Comparison of ENCODE assay signal across 16 cellular contexts in the genomic region with DNA sequence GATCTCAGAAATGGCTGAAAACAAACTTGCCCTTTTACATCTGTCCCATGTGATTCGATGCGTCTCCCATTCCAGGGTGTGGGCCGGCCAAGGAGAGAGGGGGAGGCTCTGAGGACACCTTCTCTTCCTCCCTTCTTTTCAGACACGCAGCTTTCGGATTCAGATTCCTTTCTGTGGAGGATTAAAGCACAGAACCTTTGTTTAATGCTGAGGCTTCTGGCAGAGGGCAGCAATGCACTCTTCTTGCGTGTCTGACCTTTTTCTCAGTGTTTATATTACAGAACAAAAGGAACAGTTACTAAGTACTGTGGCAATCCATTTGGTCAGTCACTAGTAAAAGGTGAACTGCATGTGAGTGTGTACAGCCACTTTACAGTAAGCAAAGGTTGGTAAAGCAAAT.
DNase-seq lines count a peak whose midpoint lies in the region; ATAC-seq, FAIRE-seq and TF ChIP-seq lines count a peak whose summit lies in the region.
"Had no signal": no experiment of that assay in that cellular context is flagged by ENCODE, and none has a peak within 500 bp of the region (broad histone marks: within the 10 kb centered on the region; RNA-seq: fewer than 3 reads in every experiment).

No MANE protein-coding gene starts in this region.

- H3K4me3 ChIP-seq in fibroblast of villous mesenchyme (ENCODE audit: low read depth, low read length) (no peak overlapping the region), lower leg skin (ENCODE audit: low read depth, poor library complexity, severe bottlenecking) (no peak overlapping the region)

- no peak for TF ChIP-seq POLR2A in lower leg skin (IDR thresholded peaks at IDR 0.05)

- WGBS in lower leg skin, 2 donors, result 76 to 79% methylated on average over 6 of the region's 6 CpGs

- FAIRE-seq in D721Med (lab: Jason Lieb, UNC), result peak; percentile 94
- FAIRE-seq: endothelial cell of umbilical vein had no signal

- DNase-seq in D721Med (ENCODE audit: insufficient read length, low spot score) (no peak), NCI-H510A treated with DMSO at 0.1 percent for 48 hours (lab: John Stamatoyannopoulos, UW) (peak; percentile 36), fibroblast of villous mesenchyme (ENCODE audit: low read depth) (peak; percentile 30), sciatic nerve (ENCODE audit: low spot score) (no peak), NCI-H1092 treated with DMSO at 0.1 percent for 48 hours (lab: John Stamatoyannopoulos, UW) (no peak), HuH-7 (ENCODE audit: low spot score) (no peak), lower leg skin (ENCODE audit: low spot score in 2 of 2) (no peak)
- DNase-seq in stimulated activated naive CD4-positive, alpha-beta T cell (lab: John Stamatoyannopoulos, UW), result no peak
- DNase-seq: activated CD4-positive, alpha-beta T cell treated with anti-CD3 and anti-CD28 coated beads, Interleukin-2, amount 50 U/mL, for 4 hours; Karpas-422; midbrain; stimulated activated CD4-positive, alpha-beta T cell treated with anti-CD3 and anti-CD28 coated beads, Interleukin-4, amount 100 ng/mL, for 24 hours; stimulated activated naive CD8-positive, alpha-beta T cell treated with anti-CD3 and anti-CD28 coated beads, Interleukin-15, Interleukin-2, amounts not matched to agents 100 U/mL and 50 U/mL, for 24 hours; T-helper 17 cell had no signal

- ATAC-seq in sciatic nerve, result peak; percentile 49
- ATAC-seq: Panc1; stimulated activated naive CD8-positive, alpha-beta T cell treated with anti-CD3 and anti-CD28 coated beads, Interleukin-15, Interleukin-2, amounts not matched to agents 100 U/mL and 50 U/mL, for 24 hours; T-helper 17 cell had no signal

- intact Hi-C loops in sciatic nerve (cut with DNase I), result no loop called here
- intact Hi-C loops in lower leg skin (cut with DNase I; ENCODE audit: low total_unique reads), result no loop called here

- TF ChIP-seq CTCF in D721Med (IDR thresholded peaks at IDR 0.05; ENCODE audit: insufficient read depth, missing control alignments), result no peak
- TF ChIP-seq CTCF in fibroblast of villous mesenchyme (IDR thresholded peaks at IDR 0.05; ENCODE audit: insufficient read depth, low read depth, low read length), result no peak
- no peak for TF ChIP-seq CTCF in lower leg skin (IDR thresholded peaks at IDR 0.05)

Comparison
In these comparisons a context has a peak if more than half of its experiments do, and no peak if none do; other contexts are left out.
1. DNase-seq: peak in NCI-H510A treated with DMSO at 0.1 percent for 48 hours (single experiment) and fibroblast of villous mesenchyme (single experiment); none in D721Med (single experiment), sciatic nerve (single experiment), NCI-H1092 treated with DMSO at 0.1 percent for 48 hours (single experiment), HuH-7 (single experiment), lower leg skin (0 of 2) and stimulated activated naive CD4-positive, alpha-beta T cell (0 of 6).